ENCODE assay signal across 14 cellular contexts in genomic region chr12:51953925-51954324, GRCh38. TPM values are rescaled to one million over a fixed set of nuclear protein-coding genes. Genes with fewer than 3 reads are reported as not detected.
DNase-seq lines count a peak whose midpoint lies in the region; ATAC-seq and TF ChIP-seq lines count a peak whose summit lies in the region.
"Had no signal": no experiment of that assay in that cellular context is flagged by ENCODE, and none has a peak within 500 bp of the region (broad histone marks: within the 10 kb centered on the region; RNA-seq: fewer than 3 reads in every experiment).

No MANE protein-coding gene starts in this region.

- 20% methylated on average over 4 of the region's 4 CpGs for WGBS in tibial nerve, 2 donors

- no peaks in the 10 kb centered on the region for H3K27me3 ChIP-seq in breast epithelium
- H3K27me3 ChIP-seq in mucosa of stomach (ENCODE audit: control insufficient read depth, insufficient read depth, low read length): peaks cover 2% of the 10 kb centered on the region
- H3K27me3 ChIP-seq in tibial nerve: no peaks in the 10 kb centered on the region

- no peaks in the 10 kb centered on the region for H3K27me3 Mint-ChIP-seq in activated naive CD4-positive, alpha-beta T cell treated with anti-CD3 and anti-CD28 coated beads, Interleukin-2, amount 50 U/mL, for 24 hours
- peaks cover 45% of the 10 kb centered on the region for H3K27me3 Mint-ChIP-seq in activated naive CD4-positive, alpha-beta T cell treated with anti-CD3 and anti-CD28 coated beads, Interleukin-2, amount 10 ng/mL, durations not matched to agents 7 days and 5 days

- peaks cover 0 to 24% of the 10 kb centered on the region in 2 donors for H3K4me1 ChIP-seq in breast epithelium
- peaks cover 44% of the 10 kb centered on the region for H3K4me1 ChIP-seq in mucosa of stomach (ENCODE audit: control insufficient read depth, insufficient read depth, low read length)
- peaks cover 0 to 54% (median 31%) of the 10 kb centered on the region in 4 donors for H3K4me1 ChIP-seq in tibial nerve

- CTCF ChIA-PET in activated naive CD4-positive, alpha-beta T cell treated with anti-CD3 and anti-CD28 coated beads, Interleukin-2, amount 10 ng/mL, durations not matched to agents 7 days and 5 days (lab: Charles Lee): interaction anchor here (1.1 kb wide), 1 partner anchor 17 kb away, joined by 4 read pairs; no protein-coding TSS in a partner anchor

- H3K4me1 Mint-ChIP-seq in activated naive CD4-positive, alpha-beta T cell treated with anti-CD3 and anti-CD28 coated beads, Interleukin-2, amount 50 U/mL, for 24 hours: peaks cover 55% of the 10 kb centered on the region
- peaks cover 24% of the 10 kb centered on the region for H3K4me1 Mint-ChIP-seq in activated naive CD4-positive, alpha-beta T cell treated with anti-CD3 and anti-CD28 coated beads, Interleukin-2, amount 10 ng/mL, durations not matched to agents 7 days and 5 days

- TF ChIP-seq CTCF in breast epithelium (IDR thresholded peaks at IDR 0.05) (no peak), tibial nerve (IDR thresholded peaks at IDR 0.05) (no peak)

- DNase-seq in activated naive CD4-positive, alpha-beta T cell treated with anti-CD3 and anti-CD28 coated beads, Interleukin-2, amount 10 ng/mL, durations not matched to agents 7 days and 5 days: no peak
- no peak for DNase-seq in breast epithelium (ENCODE audit: low spot score in 2 of 2)
- no peak for DNase-seq in tibial nerve (ENCODE audit: low spot score in 2 of 2)
- DNase-seq in DMS114 treated with DMSO at 0.1 percent for 48 hours (lab: John Stamatoyannopoulos, UW; ENCODE audit: unreplicated experiment): no peak
- no peak for DNase-seq in AG08396 (ENCODE audit: low spot score)
- DNase-seq: activated CD4-positive, alpha-beta T cell treated with anti-CD3 and anti-CD28 coated beads for 1 hour; NCI-H748 treated with DMSO at 0.1 percent for 48 hours; stimulated activated CD4-positive, alpha-beta T cell treated with anti-CD3 and anti-CD28 coated beads, Interleukin-15, amount 100 ng/mL, for 24 hours had no signal

- H3K36me3 ChIP-seq in breast epithelium (no peaks in the 10 kb centered on the region), mucosa of stomach (ENCODE audit: control insufficient read depth, insufficient read depth, low read length) (no peaks in the 10 kb centered on the region), tibial nerve (no peaks in the 10 kb centered on the region)

- H3K9me3 Mint-ChIP-seq in activated naive CD4-positive, alpha-beta T cell treated with anti-CD3 and anti-CD28 coated beads, Interleukin-2, amount 50 U/mL, for 24 hours: no peaks in the 10 kb centered on the region
- no peaks in the 10 kb centered on the region for H3K9me3 Mint-ChIP-seq in activated naive CD4-positive, alpha-beta T cell treated with anti-CD3 and anti-CD28 coated beads, Interleukin-2, amount 10 ng/mL, durations not matched to agents 7 days and 5 days

- peak overlapping the region; percentile 70 for H3K9ac ChIP-seq in mucosa of stomach (ENCODE audit: low read length)

- H3K4me3 Mint-ChIP-seq in activated naive CD4-positive, alpha-beta T cell treated with anti-CD3 and anti-CD28 coated beads, Interleukin-2, amount 50 U/mL, for 24 hours: peak overlapping the region; percentile 80
- no peak overlapping the region for H3K4me3 Mint-ChIP-seq in activated naive CD4-positive, alpha-beta T cell treated with anti-CD3 and anti-CD28 coated beads, Interleukin-2, amount 10 ng/mL, durations not matched to agents 7 days and 5 days

- peak overlapping the region in 2 of 3 donors; percentile 78 to 99 for H3K4me3 ChIP-seq in breast epithelium
- no peak overlapping the region for H3K4me3 ChIP-seq in mucosa of stomach (ENCODE audit: low read length)
- no peak overlapping the region for H3K4me3 ChIP-seq in tibial nerve

- ATAC-seq in HG02678 (IDR thresholded peaks at IDR 0.05; ENCODE audit: unreplicated experiment): no peak
- ATAC-seq: HCT116 had no signal

- peak overlapping the region; percentile 30 for H3K27ac Mint-ChIP-seq in activated naive CD4-positive, alpha-beta T cell treated with anti-CD3 and anti-CD28 coated beads, Interleukin-2, amount 50 U/mL, for 24 hours
- no peak overlapping the region for H3K27ac Mint-ChIP-seq in activated naive CD4-positive, alpha-beta T cell treated with anti-CD3 and anti-CD28 coated beads, Interleukin-2, amount 10 ng/mL, durations not matched to agents 7 days and 5 days

- peaks cover 2% of the 10 kb centered on the region for H3K36me3 Mint-ChIP-seq in activated naive CD4-positive, alpha-beta T cell treated with anti-CD3 and anti-CD28 coated beads, Interleukin-2, amount 50 U/mL, for 24 hours
- no peaks in the 10 kb centered on the region for H3K36me3 Mint-ChIP-seq in activated naive CD4-positive, alpha-beta T cell treated with anti-CD3 and anti-CD28 coated beads, Interleukin-2, amount 10 ng/mL, durations not matched to agents 7 days and 5 days

- peak overlapping the region; percentile 80 to 94 for H3K27ac ChIP-seq in breast epithelium
- peak overlapping the region in 3 of 4 donors; percentile 93 to 97 (median 94) for H3K27ac ChIP-seq in tibial nerve

- H3K9me3 ChIP-seq in breast epithelium (no peaks in the 10 kb centered on the region), mucosa of stomach (ENCODE audit: control insufficient read depth, low read length) (no peaks in the 10 kb centered on the region), tibial nerve (no peaks in the 10 kb centered on the region)

- intact Hi-C loops in breast epithelium (cut with DNase I; ENCODE audit: low total_unique reads): no loop called here

- TF ChIP-seq POLR2A in breast epithelium (IDR thresholded peaks at IDR 0.05): no peak
- TF ChIP-seq POLR2A in tibial nerve (IDR thresholded peaks at IDR 0.05): no peak

- no peak for TF ChIP-seq EP300 in tibial nerve (IDR thresholded peaks at IDR 0.05)

RNA-seq across cellular contexts. Expression of gene ACVR1B, which starts 2.4 kb away (rescaled TPM):
- total RNA-seq in breast epithelium (10 to 100 TPM; 12.3 to 26.3 (median 23.6) TPM), tibial nerve (10 to 100 TPM; 11.6 to 19.8 (median 17.1) TPM)

RNA-seq across cellular contexts. Expression of gene ACVRL1, which starts 46.6 kb away (rescaled TPM):
- total RNA-seq in breast epithelium (100 to 1,000 TPM in 2 of 3 donors, 10 to 100 TPM in 1; 24.7 to 274 (median 109) TPM), tibial nerve (100 to 1,000 TPM in 1 of 4 donors, 10 to 100 TPM in 3; 68.4 to 318 (median 80.7) TPM)
- total RNA-seq: B cell, HT-29 had no signal

RNA-seq across cellular contexts. Expression of gene TAMALIN, which starts 52.8 kb away (rescaled TPM):
- 10 to 100 TPM in 2 of 3 donors, 1 to 10 TPM in 1; 8.5 to 27.2 (median 16.0) TPM for total RNA-seq in breast epithelium
- total RNA-seq in tibial nerve: 10 to 100 TPM; 30.6 to 54.0 (median 37.8) TPM

Comparison
In these comparisons a context has a peak if more than half of its experiments do, and no peak if none do; other contexts are left out.
1. H3K4me3 ChIP-seq: peak in breast epithelium (2 of 3); none in mucosa of stomach (single experiment) and tibial nerve (0 of 4).